Comparison of ENCODE assay signal across 8 cellular contexts in genomic region chr17:8118769-8119574, GRCh38.
DNase-seq lines count a peak whose midpoint lies in the region; ATAC-seq and TF ChIP-seq lines count a peak whose summit lies in the region.

No MANE protein-coding gene starts in this region.

- peak; percentile 86 for DNase-seq in GM10266 (ENCODE audit: extremely low spot score)
- DNase-seq in NCI-H2227 treated with DMSO at 0.1 percent for 48 hours (lab: John Stamatoyannopoulos, UW) = peak; percentile 87
- peak; percentile 64 for DNase-seq in activated CD4-positive, CD25-positive, alpha-beta regulatory T cell treated with anti-CD3 and anti-CD28 coated beads, Interleukin-2, amount 50 U/mL, for 16 hours (ENCODE audit: low read depth, low spot score)
- peak in 60 of 61 donors; percentile 46 to 94 (median 82) for DNase-seq in caudate nucleus (lab: John Stamatoyannopoulos, UW)
- peak; percentile 93 for DNase-seq in inferior parietal cortex (ENCODE audit: extremely low spot score)
- DNase-seq in smooth muscle cell of the brain vasculature (ENCODE audit: low read depth, low spot score) = peak; percentile 67

- peak; percentile 43 for ATAC-seq in HG03045 (IDR thresholded peaks at IDR 0.05; ENCODE audit: unreplicated experiment)
- no peak for ATAC-seq in GM18861 (IDR thresholded peaks at IDR 0.05; ENCODE audit: unreplicated experiment)

- TF ChIP-seq CTCF in GM10266 (IDR thresholded peaks at IDR 0.05; ENCODE audit: control insufficient read depth, insufficient read depth, low read depth, missing control alignments) = peak; percentile 82

- H3K27ac ChIP-seq in caudate nucleus (ENCODE audit: low read depth, low read length) = peak overlapping the region; percentile 67
